In the genomic region with DNA sequence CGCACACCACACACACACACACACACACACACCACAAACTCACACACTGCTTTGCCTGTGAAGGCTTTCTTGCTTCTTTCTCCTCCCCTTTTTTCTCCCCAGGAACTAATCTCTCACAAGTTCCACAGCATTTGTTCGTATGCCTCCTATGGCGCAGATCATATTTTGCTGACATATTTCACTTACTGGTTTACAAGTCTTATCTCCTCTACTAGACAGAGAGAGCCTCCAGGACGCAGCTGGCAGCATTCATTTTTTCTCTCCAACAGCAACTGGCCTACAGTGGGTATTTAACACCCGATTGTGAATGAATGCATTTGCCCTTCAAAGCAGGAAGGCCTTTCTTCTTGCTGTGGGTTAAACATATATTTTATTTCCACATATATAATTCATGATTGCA, we compare ENCODE assay signal across 28 cellular contexts.
"Had no signal": no experiment of that assay in that cellular context is flagged by ENCODE, and none has a peak within 500 bp of the region (broad histone marks: within the 10 kb centered on the region; RNA-seq: fewer than 3 reads in every experiment).

No MANE protein-coding gene starts in this region.

- H3K27me3 ChIP-seq: esophagus muscularis mucosa, heart right ventricle, ovary, right lobe of liver, stomach, thyroid gland had no signal

- H3K27me3 Mint-ChIP-seq: type B pancreatic cell had no signal

- H3K9me3 Mint-ChIP-seq: immature natural killer cell; natural killer cell; stimulated activated effector memory CD8-positive, alpha-beta T cell treated with anti-CD3 and anti-CD28 coated beads, Interleukin-12 subunit alpha, Interleukin-12 subunit beta, amount 100 ng/mL, for 72 hours; type B pancreatic cell had no signal

- ATAC-seq: left colon; lower lobe of right lung; right lobe of liver; stimulated activated effector memory CD8-positive, alpha-beta T cell treated with anti-CD3 and anti-CD28 coated beads, Interleukin-12 subunit alpha, Interleukin-12 subunit beta, amount 100 ng/mL, for 72 hours had no signal

- H3K4me3 Mint-ChIP-seq: immature natural killer cell; natural killer cell; stimulated activated effector memory CD8-positive, alpha-beta T cell treated with anti-CD3 and anti-CD28 coated beads, Interleukin-12 subunit alpha, Interleukin-12 subunit beta, amount 100 ng/mL, for 72 hours; type B pancreatic cell had no signal

- H3K36me3 Mint-ChIP-seq: immature natural killer cell; natural killer cell; stimulated activated effector memory CD8-positive, alpha-beta T cell treated with anti-CD3 and anti-CD28 coated beads, Interleukin-12 subunit alpha, Interleukin-12 subunit beta, amount 100 ng/mL, for 72 hours; type B pancreatic cell had no signal

- H3K4me3 ChIP-seq: coronary artery, esophagus muscularis mucosa, heart right ventricle, left ventricle myocardium inferior, lower lobe of right lung, ovary, right lobe of liver, smooth muscle cell, stomach, thyroid gland had no signal

- H3K4me1 ChIP-seq: esophagus muscularis mucosa, lower lobe of right lung, right lobe of liver, stomach, thyroid gland had no signal

- H3K27ac Mint-ChIP-seq: immature natural killer cell; natural killer cell; stimulated activated effector memory CD8-positive, alpha-beta T cell treated with anti-CD3 and anti-CD28 coated beads, Interleukin-12 subunit alpha, Interleukin-12 subunit beta, amount 100 ng/mL, for 72 hours; type B pancreatic cell had no signal

- H3K9me3 ChIP-seq: esophagus muscularis mucosa, heart right ventricle, left ventricle myocardium inferior, lower lobe of right lung, ovary, right lobe of liver, stomach, thyroid gland had no signal

- H3K4me1 Mint-ChIP-seq: immature natural killer cell; natural killer cell; stimulated activated effector memory CD8-positive, alpha-beta T cell treated with anti-CD3 and anti-CD28 coated beads, Interleukin-12 subunit alpha, Interleukin-12 subunit beta, amount 100 ng/mL, for 72 hours had no signal

- DNase-seq: dermis blood vessel endothelial cell; effector memory CD4-positive, alpha-beta T cell; foreskin melanocyte; glutamatergic neuron; heart right ventricle; hippocampal formation; immature natural killer cell; islet precursor cell; kidney glomerular epithelial cell; left colon; left ventricle myocardium inferior; lower lobe of right lung; natural killer cell; occipital lobe; ovary; posterior cingulate gyrus; retina; right lobe of liver; stimulated activated CD4-positive, alpha-beta T cell treated with anti-CD3 and anti-CD28 coated beads, Interleukin-2, amount 100 ng/mL, for 24 hours; stimulated activated CD4-positive, alpha-beta T cell treated with anti-CD3 and anti-CD28 coated beads, Interleukin-4, amount 100 ng/mL, for 24 hours; stimulated activated naive CD4-positive, alpha-beta T cell treated with Interleukin-2 at 50 U/mL for 16 hours; stomach; thyroid gland had no signal

- H3K36me3 ChIP-seq: esophagus muscularis mucosa, heart right ventricle, left ventricle myocardium inferior, lower lobe of right lung, ovary, right lobe of liver, stomach, thyroid gland had no signal

- H3K27ac ChIP-seq: coronary artery, esophagus muscularis mucosa, left ventricle myocardium inferior, lower lobe of right lung, ovary, right lobe of liver, stomach, thyroid gland had no signal
